1 cellular context compared by ENCODE assay signal in the genomic region with DNA sequence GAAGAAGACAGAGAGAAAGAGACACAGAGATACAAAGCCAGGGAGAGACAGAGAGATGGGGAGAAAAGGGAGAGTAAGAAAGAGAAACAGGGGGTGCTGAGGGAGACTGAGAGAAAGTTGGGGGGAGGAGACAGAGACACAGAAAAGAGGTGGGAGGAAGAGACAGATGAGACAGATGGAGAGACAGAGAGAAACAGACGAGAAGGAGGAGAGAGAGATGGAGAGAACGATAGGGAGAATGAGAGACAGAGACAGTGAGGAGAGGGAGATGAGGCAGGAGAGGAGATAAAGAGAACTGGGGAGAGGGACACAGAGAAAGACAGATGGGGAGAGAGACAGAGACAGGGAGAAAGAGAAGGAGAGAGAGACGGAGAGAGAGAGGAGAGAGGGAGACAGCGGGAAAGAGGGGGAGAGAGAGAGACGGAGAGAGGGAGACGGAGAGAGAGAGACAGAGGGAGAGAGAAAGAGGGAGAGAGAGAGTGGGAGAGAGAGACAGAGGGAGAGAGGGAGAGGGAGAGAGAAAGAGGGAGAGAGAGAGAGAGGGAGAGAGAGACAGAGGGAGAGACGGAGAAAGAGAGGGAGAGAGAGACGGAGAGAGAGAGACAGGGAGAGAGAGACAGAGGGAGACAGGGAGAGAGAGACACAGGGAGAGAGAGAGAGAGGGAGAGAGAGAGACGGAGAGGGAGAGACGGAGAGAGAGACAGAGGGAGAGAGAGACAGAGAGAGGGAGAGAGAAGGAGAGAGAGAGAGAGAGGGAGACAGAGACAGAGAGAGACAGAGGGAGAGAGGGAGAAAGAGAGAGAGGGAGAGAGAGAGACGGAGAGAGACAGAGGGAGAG.
TF ChIP-seq lines count a peak whose summit lies in the region.

No MANE protein-coding gene starts in this region.

TF ChIP-seq in H1, 55 proteins besides CTCF, POLR2A, EP300 and RAD21:
- TF ChIP-seq CEBPB (IDR thresholded peaks at IDR 0.05; ENCODE audit: low read depth, low read length) = no peak
TF ChIP-seq in H1: peak in this region for 0.
